In the genomic region with DNA sequence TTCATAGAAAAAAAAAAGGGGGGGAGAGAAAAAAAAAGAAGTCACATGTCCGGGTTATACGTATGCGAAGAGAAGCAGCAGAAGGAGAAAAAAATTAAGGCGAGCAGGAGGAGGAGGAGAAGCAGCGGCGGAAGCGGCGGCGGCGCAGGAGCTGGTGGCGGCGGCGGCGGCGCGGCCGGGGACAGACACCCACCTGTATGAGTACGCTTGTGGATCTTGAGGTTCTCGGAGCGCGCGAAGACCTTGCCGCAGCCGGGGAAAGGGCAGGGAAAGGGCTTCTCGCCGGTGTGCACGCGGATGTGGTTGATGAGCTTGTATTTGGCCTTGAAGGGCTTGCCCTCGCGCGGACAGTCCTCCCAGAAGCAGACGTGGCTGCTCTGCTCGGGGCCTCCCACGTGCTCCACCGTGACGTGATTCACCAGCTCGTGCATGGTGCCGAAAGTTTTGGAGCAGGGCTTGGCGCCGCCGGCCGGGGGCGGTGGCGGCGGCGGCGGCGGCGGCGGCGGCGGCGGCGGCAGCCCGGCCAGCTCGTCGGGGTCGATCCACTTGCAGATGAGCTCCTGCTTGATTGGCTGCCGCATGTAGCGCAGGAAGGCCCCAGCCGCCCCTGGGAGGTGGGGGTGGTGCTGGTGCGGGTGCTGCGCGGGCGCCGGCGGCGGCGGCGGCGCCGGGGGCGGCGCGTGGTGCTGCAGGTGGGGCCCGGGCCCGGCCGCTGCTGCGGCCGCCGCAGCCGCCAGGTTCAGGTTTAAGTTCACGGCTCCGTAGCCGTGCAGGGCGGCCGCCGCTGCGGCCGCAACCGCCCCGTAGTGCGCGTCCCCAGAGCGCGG, we compare ENCODE assay signal across 8 cellular contexts. TPM values are rescaled to one million over a fixed set of nuclear protein-coding genes. Genes with fewer than 3 reads are reported as not detected.
DNase-seq lines count a peak whose midpoint lies in the region; ATAC-seq and TF ChIP-seq lines count a peak whose summit lies in the region.

No MANE protein-coding gene starts in this region.

- DNase-seq in activated gamma-delta T cell (lab: John Stamatoyannopoulos, UW) (peak; percentile 29), activated gamma-delta T cell treated with Interleukin-2 at 50 U/mL for 16 hours (no peak), NCI-H2196 (lab: John Stamatoyannopoulos, UW; ENCODE audit: unreplicated experiment) (peak; percentile 42), amniotic epithelial cell (ENCODE audit: low read depth) (peak; percentile 19), left kidney (ENCODE audit: low read depth, low spot score) (peak; percentile 48), type B pancreatic cell (ENCODE audit: extremely low spot score, unreplicated experiment) (peak; percentile 67)

- H3K4me1 Mint-ChIP-seq in type B pancreatic cell (ENCODE audit: unreplicated experiment) = peaks cover 4% of the 10 kb centered on the region

- peaks cover 15% of the 10 kb centered on the region for H3K36me3 Mint-ChIP-seq in type B pancreatic cell

- TF ChIP-seq CTCF in type B pancreatic cell (conservative IDR thresholded peaks at IDR 0.05) = no peak

- H3K4me3 Mint-ChIP-seq in type B pancreatic cell = peak overlapping the region; percentile 87

- peaks cover 80% of the 10 kb centered on the region for H3K27me3 Mint-ChIP-seq in type B pancreatic cell

- no peaks in the 10 kb centered on the region for H3K9me3 Mint-ChIP-seq in type B pancreatic cell

- ATAC-seq in HG03175 (IDR thresholded peaks at IDR 0.05; ENCODE audit: unreplicated experiment) (no peak), HG03378 (IDR thresholded peaks at IDR 0.05; ENCODE audit: unreplicated experiment) (no peak)

- peak overlapping the region; percentile 74 for H3K27ac Mint-ChIP-seq in type B pancreatic cell

RNA-seq across cellular contexts. Expression of a gene that starts 1.4 kb away (rescaled TPM):
- 0.05 and 15.1 TPM in 2 replicates for total RNA-seq in type B pancreatic cell (ENCODE audit: low replicate concordance)

RNA-seq across cellular contexts. Expression of a gene that starts 11.4 kb away (rescaled TPM):
- total RNA-seq in type B pancreatic cell (ENCODE audit: low replicate concordance) = 0.59 and 129 TPM in 2 replicates
